In the genomic region with DNA sequence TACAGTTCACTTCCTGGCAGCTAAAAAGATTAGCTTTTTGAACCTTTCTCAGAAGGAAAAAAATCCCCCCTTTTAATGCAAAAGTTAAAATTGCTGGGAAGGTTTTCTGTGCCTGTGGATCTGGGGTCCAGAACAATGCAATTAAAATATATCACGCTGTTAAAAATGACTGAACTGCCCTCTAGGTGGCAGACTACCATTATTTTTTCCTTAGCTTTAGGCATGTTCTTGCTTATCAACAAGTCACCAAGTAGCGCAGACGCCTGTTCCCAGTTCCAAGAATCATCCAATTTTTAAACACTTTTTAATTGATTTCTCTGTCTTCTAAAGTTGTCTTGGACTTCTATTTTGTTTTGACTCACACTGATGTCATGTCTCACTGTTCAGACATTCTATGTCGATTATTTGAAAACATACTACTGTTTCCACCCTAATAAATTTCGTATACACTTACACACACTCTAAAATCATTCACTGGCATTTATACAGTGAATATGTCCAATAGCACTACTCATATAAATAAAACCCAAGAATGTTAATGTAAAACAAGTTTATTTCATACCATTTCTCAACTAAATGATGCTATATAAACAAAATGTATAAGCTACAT, we compare ENCODE assay signal across 8 cellular contexts.
DNase-seq lines count a peak whose midpoint lies in the region; ATAC-seq and TF ChIP-seq lines count a peak whose summit lies in the region.

No MANE protein-coding gene starts in this region.

- H3K9me3 ChIP-seq in colonic mucosa (no peaks in the 10 kb centered on the region), T-helper 17 cell (ENCODE audit: control insufficient read depth, low read length, poor library complexity, severe bottlenecking) (no peaks in the 10 kb centered on the region)

- intact Hi-C loops in colonic mucosa (cut with DNase I), result no loop called here

- no peak overlapping the region for H3K4me3 ChIP-seq in colonic mucosa

- H3K27ac ChIP-seq in colonic mucosa, result no peak overlapping the region

- no peak overlapping the region for H3K4me3 Mint-ChIP-seq in T-helper 17 cell

- H3K36me3 ChIP-seq in colonic mucosa, result no peaks in the 10 kb centered on the region

- H3K27me3 Mint-ChIP-seq in T-helper 17 cell, result no peaks in the 10 kb centered on the region

- H3K4me1 Mint-ChIP-seq in T-helper 17 cell, result no peaks in the 10 kb centered on the region

- ATAC-seq in GM19395 (IDR thresholded peaks at IDR 0.05; ENCODE audit: unreplicated experiment) (peak; percentile 86), HG03378 (IDR thresholded peaks at IDR 0.05; ENCODE audit: unreplicated experiment) (peak; percentile 93), T-helper 17 cell (no peak)

- H3K4me1 ChIP-seq in colonic mucosa, result no peaks in the 10 kb centered on the region

- no peak overlapping the region for H3K9ac ChIP-seq in colonic mucosa (ENCODE audit: low read depth in 2 of 2, low read length in 2 of 2)

- no peaks in the 10 kb centered on the region for H3K36me3 Mint-ChIP-seq in T-helper 17 cell (ENCODE audit: low read depth)

- no peak overlapping the region for H3K27ac Mint-ChIP-seq in T-helper 17 cell

- peak; percentile 69 for DNase-seq in DMS53 (lab: John Stamatoyannopoulos, UW)
- DNase-seq in NCI-H82 (lab: John Stamatoyannopoulos, UW), result peak; percentile 76
- peak; percentile 19 for DNase-seq in colonic mucosa
- peak; percentile 22 for DNase-seq in mucosa of gallbladder (ENCODE audit: low spot score)
- no peak for DNase-seq in T-helper 17 cell
- DNase-seq in effector CD4-positive, alpha-beta T cell, result no peak

- TF ChIP-seq CTCF in colonic mucosa (IDR thresholded peaks at IDR 0.05), result peak; percentile 41

- no peaks in the 10 kb centered on the region for H3K27me3 ChIP-seq in colonic mucosa

Comparison
In these comparisons a context has a peak if more than half of its experiments do, and no peak if none do; other contexts are left out.
1. DNase-seq: peak in DMS53 (single experiment), NCI-H82 (single experiment), colonic mucosa (single experiment) and mucosa of gallbladder (single experiment); none in T-helper 17 cell (0 of 3) and effector CD4-positive, alpha-beta T cell (single experiment).